Comparison of ENCODE assay signal across 8 cellular contexts in genomic region chr19:40570313-40571004, GRCh38. TPM values are rescaled to one million over a fixed set of nuclear protein-coding genes. Genes with fewer than 3 reads are reported as not detected.
A peak's percentile ranks its signal among the peaks of the same experiment; 100 is the strongest.
DNase-seq lines count a peak whose midpoint lies in the region; ATAC-seq and TF ChIP-seq lines count a peak whose summit lies in the region.

No MANE protein-coding gene starts in this region.

- peaks cover 25% of the 10 kb centered on the region for H3K27me3 Mint-ChIP-seq in osteocyte (ENCODE audit: unreplicated experiment)

- no peaks in the 10 kb centered on the region for H3K36me3 Mint-ChIP-seq in activated naive CD4-positive, alpha-beta T cell treated with anti-CD3 and anti-CD28 coated beads, Interleukin-2, amount 50 U/mL, for 72 hours
- H3K36me3 Mint-ChIP-seq in osteocyte (ENCODE audit: unreplicated experiment), result no peaks in the 10 kb centered on the region

- H3K27ac ChIP-seq in thymus (ENCODE audit: low read depth), result no peak overlapping the region

- H3K9me3 Mint-ChIP-seq in activated naive CD4-positive, alpha-beta T cell treated with anti-CD3 and anti-CD28 coated beads, Interleukin-2, amount 50 U/mL, for 72 hours, result peaks cover 0 to 5% of the 10 kb centered on the region in 2 donors
- no peaks in the 10 kb centered on the region for H3K9me3 Mint-ChIP-seq in osteocyte (ENCODE audit: unreplicated experiment)

- peaks cover 12% of the 10 kb centered on the region for H3K4me1 Mint-ChIP-seq in osteocyte (ENCODE audit: unreplicated experiment)

- peak overlapping the region; percentile 18; the same call in 1 of the 2 replicates for H3K4me3 ChIP-seq in GM08714 (ENCODE audit: low read length)
- peak overlapping the region; percentile 36 for H3K4me3 ChIP-seq in thymus (ENCODE audit: low read length)

- intact Hi-C loops in head of caudate nucleus (cut with DNase I), result no loop called here

- under 1% methylated on average over 53 of the region's 53 CpGs for WGBS in thymus

- no peaks in the 10 kb centered on the region for H3K36me3 ChIP-seq in thymus (ENCODE audit: control insufficient read depth, insufficient read depth)

- DNase-seq in NCI-H1092 (lab: John Stamatoyannopoulos, UW), result peak; percentile 95
- DNase-seq in activated naive CD4-positive, alpha-beta T cell treated with anti-CD3 and anti-CD28 coated beads, Interleukin-2, amount 50 U/mL, for 72 hours (ENCODE audit: low spot score in 2 of 2), result peak; percentile 95 to 96
- DNase-seq in head of caudate nucleus, result peak; percentile 93 to 98 (median 97)
- DNase-seq in osteocyte (ENCODE audit: extremely low spot score, unreplicated experiment), result peak; percentile 99

- peaks cover 37% of the 10 kb centered on the region for H3K27me3 ChIP-seq in thymus (ENCODE audit: control insufficient read depth, insufficient read depth)

- no peaks in the 10 kb centered on the region for H3K9me3 ChIP-seq in thymus (ENCODE audit: control insufficient read depth)

- peak overlapping the region; percentile 0 to 82 for H3K27ac Mint-ChIP-seq in activated naive CD4-positive, alpha-beta T cell treated with anti-CD3 and anti-CD28 coated beads, Interleukin-2, amount 50 U/mL, for 72 hours
- peak overlapping the region; percentile 71 for H3K27ac Mint-ChIP-seq in osteocyte (ENCODE audit: unreplicated experiment)

- TF ChIP-seq CTCF in osteocyte (IDR thresholded peaks at IDR 0.05), result no peak

- H3K4me3 Mint-ChIP-seq in osteocyte (ENCODE audit: unreplicated experiment), result peak overlapping the region; percentile 80

- ATAC-seq in HG02610 (IDR thresholded peaks at IDR 0.05; ENCODE audit: unreplicated experiment) (peak; percentile 76), SK-N-SH treated with all-trans-retinoic acid at 6 μM for 48 hours (peak; percentile 92)
- ATAC-seq in activated naive CD4-positive, alpha-beta T cell treated with anti-CD3 and anti-CD28 coated beads, Interleukin-2, amount 50 U/mL, for 72 hours, result peak; percentile 91 to 94

- peaks cover 3% of the 10 kb centered on the region for H3K4me1 ChIP-seq in thymus (ENCODE audit: control insufficient read depth, insufficient read depth, low read length)

TF ChIP-seq in SK-N-SH treated with all-trans-retinoic acid at 6 μM for 48 hours, 23 proteins besides CTCF, POLR2A, EP300 and RAD21:
- TF ChIP-seq ARNTL (CRISPR knock-in tag; IDR thresholded peaks at IDR 0.05; ENCODE audit: borderline replicate concordance, low read depth) (peak; percentile 93; the same call in 1 of the 2 replicates), TCF4 (CRISPR knock-in tag; IDR thresholded peaks at IDR 0.05; ENCODE audit: borderline replicate concordance) (no peak)

RNA-seq across cellular contexts. Expression of gene SHKBP1, which starts 6.2 kb away (rescaled TPM):
- total RNA-seq in activated naive CD4-positive, alpha-beta T cell treated with anti-CD3 and anti-CD28 coated beads, Interleukin-2, amount 50 U/mL, for 72 hours, result 100 to 1,000 TPM; 108 to 173 TPM
- total RNA-seq in osteocyte, result 53.3 and 53.8 TPM in 2 replicates
- 117 TPM for polyA plus RNA-seq in thymus

RNA-seq across cellular contexts. Expression of gene LTBP4, which starts 30.7 kb away (rescaled TPM):
- 100 to 1,000 TPM; 178 to 245 TPM for total RNA-seq in activated naive CD4-positive, alpha-beta T cell treated with anti-CD3 and anti-CD28 coated beads, Interleukin-2, amount 50 U/mL, for 72 hours
- 85.9 and 93.6 TPM in 2 replicates for total RNA-seq in osteocyte
- polyA plus RNA-seq in thymus, result 35.6 TPM
